Comparison of ENCODE assay signal across 16 cellular contexts in the genomic region with DNA sequence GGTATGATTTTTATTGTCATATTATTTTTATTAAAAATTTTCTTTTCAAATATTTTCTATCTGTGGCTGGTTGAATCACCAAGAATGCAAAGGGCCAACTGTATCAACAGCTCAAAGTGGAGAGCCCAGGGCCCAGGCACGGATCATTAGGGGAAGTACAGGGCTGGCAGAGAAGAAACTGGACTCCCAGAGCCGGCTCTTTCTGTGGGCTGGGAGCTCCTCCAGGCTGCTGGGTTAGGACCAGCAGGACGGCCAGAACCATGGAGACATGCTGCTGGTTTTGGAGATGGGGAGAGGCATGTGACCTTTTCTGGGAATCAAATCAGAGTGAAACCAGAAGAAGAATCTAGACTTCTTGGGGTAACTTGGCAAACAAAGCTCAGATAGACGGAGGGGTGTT.
DNase-seq lines count a peak whose midpoint lies in the region; ATAC-seq and TF ChIP-seq lines count a peak whose summit lies in the region.
"Had no signal": no experiment of that assay in that cellular context is flagged by ENCODE, and none has a peak within 500 bp of the region (broad histone marks: within the 10 kb centered on the region; RNA-seq: fewer than 3 reads in every experiment).

No MANE protein-coding gene starts in this region.

- ATAC-seq in Right ventricle myocardium superior (ENCODE audit: poor library complexity), result peak; percentile 74
- ATAC-seq in activated CD8-positive, alpha-beta memory T cell treated with anti-CD3 and anti-CD28 coated beads, Interleukin-2, amount 10 ng/mL, durations not matched to agents 7 days and 5 days, result no peak
- no peak for ATAC-seq in activated T-cell treated with anti-CD3 and anti-CD28 coated beads, Interleukin-2, amount 50 U/mL, for 72 hours (replicated peaks in 1 of 2)
- ATAC-seq: naive thymus-derived CD4-positive, alpha-beta T cell had no signal

- H3K36me3 ChIP-seq in Caco-2 (ENCODE audit: control insufficient read depth, insufficient read depth, low read length), result no peaks in the 10 kb centered on the region
- H3K36me3 ChIP-seq: Peyer's patch had no signal

- DNase-seq in Caco-2 (peak; percentile 23 to 45), amniotic stem cell (lab: John Stamatoyannopoulos, UW) (peak; percentile 25), Right ventricle myocardium superior (peak; percentile 76), osteocyte (ENCODE audit: extremely low spot score, unreplicated experiment) (no peak), GM20000 (ENCODE audit: low spot score) (no peak), ecto neural progenitor cell (ENCODE audit: low spot score) (no peak)
- no peak for DNase-seq in activated CD8-positive, alpha-beta memory T cell treated with anti-CD3 and anti-CD28 coated beads, Interleukin-2, amount 10 ng/mL, durations not matched to agents 7 days and 5 days
- DNase-seq in activated T-cell treated with anti-CD3 and anti-CD28 coated beads, Interleukin-2, amount 50 U/mL, for 72 hours, result no peak
- DNase-seq: activated CD8-positive, alpha-beta memory T cell treated with anti-CD3 and anti-CD28 coated beads, Interleukin-2, amount 50 U/mL, for 4 hours; MV-4-11; naive thymus-derived CD4-positive, alpha-beta T cell; NCI-H2227 treated with DMSO at 0.1 percent for 48 hours; Peyer's patch; stimulated activated CD4-positive, alpha-beta T cell treated with anti-CD3 and anti-CD28 coated beads, Interleukin-12 subunit alpha, Interleukin-12 subunit beta, amount 100 ng/mL, for 4 hours; stimulated activated CD8-positive, alpha-beta memory T cell treated with anti-CD3 and anti-CD28 coated beads, Interleukin-4, amount 100 ng/mL, for 48 hours had no signal

- POLR2A ChIA-PET in Caco-2 (lab: Charles Lee), result no interaction called here

- intact Hi-C loops in Caco-2 (cut with micrococcal nuclease; ENCODE audit: unreplicated experiment), result no loop called here
- intact Hi-C loops in Right ventricle myocardium superior (cut with DNase I), result loop anchor here (10.0 kb wide), 1 partner anchor 218 kb away; the partner anchor contains the start of gene CACNA1C

- no peaks in the 10 kb centered on the region for H3K9me3 ChIP-seq in Caco-2
- H3K9me3 ChIP-seq: Peyer's patch had no signal

- no TSS peak for BruUV-seq in Caco-2 (replicated peaks; lab: Mats Ljungman, UMichigan)

- H3K4me1 Mint-ChIP-seq in Caco-2 (ENCODE audit: low read depth, unreplicated experiment) (no peaks in the 10 kb centered on the region), osteocyte (ENCODE audit: unreplicated experiment) (peaks cover 45% of the 10 kb centered on the region)
- H3K4me1 Mint-ChIP-seq in activated CD8-positive, alpha-beta memory T cell treated with anti-CD3 and anti-CD28 coated beads, Interleukin-2, amount 10 ng/mL, durations not matched to agents 7 days and 5 days, result no peaks in the 10 kb centered on the region
- H3K4me1 Mint-ChIP-seq in activated T-cell treated with anti-CD3 and anti-CD28 coated beads, Interleukin-2, amount 50 U/mL, for 72 hours (ENCODE audit: low read depth), result no peaks in the 10 kb centered on the region
- H3K4me1 Mint-ChIP-seq: CD14-positive monocyte; naive thymus-derived CD4-positive, alpha-beta T cell had no signal

- H3K4me3 ChIP-seq in Caco-2 (ENCODE audit: low read depth, low read length), result no peak overlapping the region
- H3K4me3 ChIP-seq: Peyer's patch had no signal

- H3K4me1 ChIP-seq in Caco-2, result no peaks in the 10 kb centered on the region

- H3K36me3 Mint-ChIP-seq in Caco-2 (ENCODE audit: insufficient read depth, unreplicated experiment), result no peaks in the 10 kb centered on the region
- peaks cover 5% of the 10 kb centered on the region for H3K36me3 Mint-ChIP-seq in osteocyte (ENCODE audit: unreplicated experiment)
- H3K36me3 Mint-ChIP-seq in activated CD8-positive, alpha-beta memory T cell treated with anti-CD3 and anti-CD28 coated beads, Interleukin-2, amount 10 ng/mL, durations not matched to agents 7 days and 5 days, result no peaks in the 10 kb centered on the region
- no peaks in the 10 kb centered on the region for H3K36me3 Mint-ChIP-seq in activated T-cell treated with anti-CD3 and anti-CD28 coated beads, Interleukin-2, amount 50 U/mL, for 72 hours (ENCODE audit: insufficient read depth in 2 of 2)
- H3K36me3 Mint-ChIP-seq: CD14-positive monocyte; naive thymus-derived CD4-positive, alpha-beta T cell had no signal

- CTCF ChIA-PET in Caco-2 (lab: Charles Lee), result no interaction called here
- CTCF ChIA-PET in activated CD8-positive, alpha-beta memory T cell treated with anti-CD3 and anti-CD28 coated beads, Interleukin-2, amount 10 ng/mL, durations not matched to agents 7 days and 5 days (lab: Charles Lee), result no interaction called here

- H3K9me3 Mint-ChIP-seq in Caco-2 (ENCODE audit: unreplicated experiment) (no peaks in the 10 kb centered on the region), osteocyte (ENCODE audit: unreplicated experiment) (no peaks in the 10 kb centered on the region)
- H3K9me3 Mint-ChIP-seq in activated CD8-positive, alpha-beta memory T cell treated with anti-CD3 and anti-CD28 coated beads, Interleukin-2, amount 10 ng/mL, durations not matched to agents 7 days and 5 days (ENCODE audit: low read depth), result no peaks in the 10 kb centered on the region
- H3K9me3 Mint-ChIP-seq in activated T-cell treated with anti-CD3 and anti-CD28 coated beads, Interleukin-2, amount 50 U/mL, for 72 hours, result no peaks in the 10 kb centered on the region
- H3K9me3 Mint-ChIP-seq: CD14-positive monocyte had no signal

- no peak overlapping the region for H3K4me3 Mint-ChIP-seq in Caco-2 (ENCODE audit: unreplicated experiment)
- H3K4me3 Mint-ChIP-seq in osteocyte (ENCODE audit: unreplicated experiment), result no peak overlapping the region
- no peak overlapping the region for H3K4me3 Mint-ChIP-seq in activated CD8-positive, alpha-beta memory T cell treated with anti-CD3 and anti-CD28 coated beads, Interleukin-2, amount 10 ng/mL, durations not matched to agents 7 days and 5 days
- no peak overlapping the region for H3K4me3 Mint-ChIP-seq in activated T-cell treated with anti-CD3 and anti-CD28 coated beads, Interleukin-2, amount 50 U/mL, for 72 hours
- H3K4me3 Mint-ChIP-seq: CD14-positive monocyte; naive thymus-derived CD4-positive, alpha-beta T cell had no signal

- H3K27me3 Mint-ChIP-seq in Caco-2 (ENCODE audit: insufficient read depth, unreplicated experiment) (peaks cover 21% of the 10 kb centered on the region), osteocyte (ENCODE audit: unreplicated experiment) (no peaks in the 10 kb centered on the region)
- H3K27me3 Mint-ChIP-seq in activated CD8-positive, alpha-beta memory T cell treated with anti-CD3 and anti-CD28 coated beads, Interleukin-2, amount 10 ng/mL, durations not matched to agents 7 days and 5 days, result peaks cover 4% of the 10 kb centered on the region
- no peaks in the 10 kb centered on the region for H3K27me3 Mint-ChIP-seq in activated T-cell treated with anti-CD3 and anti-CD28 coated beads, Interleukin-2, amount 50 U/mL, for 72 hours (ENCODE audit: low read depth)

- H3K27me3 ChIP-seq in Caco-2 (replicated peaks; ENCODE audit: control insufficient read depth, insufficient read depth, low read length), result no peaks in the 10 kb centered on the region
- H3K27me3 ChIP-seq: Peyer's patch had no signal

- TF ChIP-seq CTCF in Caco-2 (IDR thresholded peaks at IDR 0.05; ENCODE audit: insufficient read depth in 1 of 2, low read depth in 1 of 2, low read length in 1 of 2, severe bottlenecking in 1 of 2, unreplicated experiment in 1 of 2) (peak in 1 of 2 experiments; percentile 43), osteocyte (IDR thresholded peaks at IDR 0.05) (peak; percentile 70), GM20000 (IDR thresholded peaks at IDR 0.05; ENCODE audit: extremely low read depth, missing control alignments) (no peak)

- H3K27ac Mint-ChIP-seq in Caco-2 (ENCODE audit: unreplicated experiment) (no peak overlapping the region), osteocyte (ENCODE audit: unreplicated experiment) (peak overlapping the region; percentile 93)
- no peak overlapping the region for H3K27ac Mint-ChIP-seq in activated CD8-positive, alpha-beta memory T cell treated with anti-CD3 and anti-CD28 coated beads, Interleukin-2, amount 10 ng/mL, durations not matched to agents 7 days and 5 days
- no peak overlapping the region for H3K27ac Mint-ChIP-seq in activated T-cell treated with anti-CD3 and anti-CD28 coated beads, Interleukin-2, amount 50 U/mL, for 72 hours

Comparison
In these comparisons a context has a peak if more than half of its experiments do, and no peak if none do; other contexts are left out.
1. DNase-seq: peak in Caco-2 (2 of 2), amniotic stem cell (single experiment) and Right ventricle myocardium superior (single experiment); none in osteocyte (single experiment), activated CD8-positive, alpha-beta memory T cell treated with anti-CD3 and anti-CD28 coated beads, Interleukin-2, amount 10 ng/mL, durations not matched to agents 7 days and 5 days (single experiment), activated T-cell treated with anti-CD3 and anti-CD28 coated beads, Interleukin-2, amount 50 U/mL, for 72 hours (0 of 2), GM20000 (single experiment) and ecto neural progenitor cell (single experiment).